16 cellular contexts compared by ENCODE assay signal in the genomic region with DNA sequence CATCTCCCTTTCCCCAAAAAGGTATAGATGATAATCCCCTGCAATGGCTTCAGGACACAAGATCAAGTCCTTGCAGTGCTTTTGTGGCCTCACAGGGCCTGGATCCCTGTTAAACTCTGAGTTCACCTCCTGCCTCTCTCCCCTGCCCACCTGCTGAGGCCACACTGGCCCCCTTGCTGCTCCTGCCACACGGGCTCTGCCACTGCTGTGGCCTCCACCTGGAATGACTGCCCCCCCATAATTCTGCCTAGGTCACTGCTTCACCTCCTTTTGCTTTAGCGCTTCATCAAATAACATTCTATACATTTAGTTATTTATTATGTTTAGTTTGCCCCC. TPM values are rescaled to one million over a fixed set of nuclear protein-coding genes. Genes with fewer than 3 reads are reported as not detected.
DNase-seq lines count a peak whose midpoint lies in the region; ATAC-seq and TF ChIP-seq lines count a peak whose summit lies in the region.
"Had no signal": no experiment of that assay in that cellular context is flagged by ENCODE, and none has a peak within 500 bp of the region (broad histone marks: within the 10 kb centered on the region; RNA-seq: fewer than 3 reads in every experiment).

No MANE protein-coding gene starts in this region.

- WGBS in sigmoid colon, 2 donors, result 93 to 97% methylated on average over 2 of the region's 2 CpGs
- 93% methylated on average over 2 of the region's 2 CpGs for WGBS in prostate gland

- no peaks in the 10 kb centered on the region for H3K36me3 ChIP-seq in left ventricle myocardium inferior
- no peaks in the 10 kb centered on the region for H3K36me3 ChIP-seq in right atrium auricular region
- H3K36me3 ChIP-seq in sigmoid colon, result no peaks in the 10 kb centered on the region
- H3K36me3 ChIP-seq in prostate gland, result no peaks in the 10 kb centered on the region

- intact Hi-C loops in left ventricle myocardium inferior (cut with micrococcal nuclease), result no loop called here
- intact Hi-C loops in Right ventricle myocardium inferior (cut with DNase I), result no loop called here
- intact Hi-C loops in sigmoid colon (cut with DNase I), result no loop called here
- intact Hi-C loops in prostate gland (cut with DNase I), result no loop called here

- no peak for DNase-seq in left ventricle myocardium inferior
- no peak for DNase-seq in Right ventricle myocardium inferior (ENCODE audit: missing footprints)
- DNase-seq in right atrium auricular region (ENCODE audit: low spot score), result no peak
- DNase-seq in sigmoid colon, result peak; percentile 28
- no peak for DNase-seq in H4 (ENCODE audit: low spot score)
- DNase-seq in prostate gland (ENCODE audit: low spot score), result no peak
- DNase-seq: activated naive CD4-positive, alpha-beta T cell; COR-L47; GDM1; MM.1S; NCI-H2081; stimulated activated CD4-positive, alpha-beta T cell treated with anti-CD3 and anti-CD28 coated beads, Interleukin-4, amount 100 ng/mL, for 4 hours; SW 1271 had no signal

- ATAC-seq in Right ventricle myocardium inferior (no peak), GM21619 (IDR thresholded peaks at IDR 0.05; ENCODE audit: unreplicated experiment) (no peak), GM18511 (IDR thresholded peaks at IDR 0.05; ENCODE audit: unreplicated experiment) (no peak)
- ATAC-seq: natural killer cell treated with Interleukin-12 subunit alpha and Interleukin-12 subunit beta and Interleukin-15 and Interleukin-18, amount 100 ng/mL, for 72 hours had no signal

- H3K27me3 ChIP-seq in left ventricle myocardium inferior (ENCODE audit: low read depth), result no peaks in the 10 kb centered on the region
- H3K27me3 ChIP-seq in right atrium auricular region, result no peaks in the 10 kb centered on the region
- H3K27me3 ChIP-seq in sigmoid colon, result no peaks in the 10 kb centered on the region
- H3K27me3 ChIP-seq in prostate gland (replicated peaks; ENCODE audit: insufficient read depth), result no peaks in the 10 kb centered on the region

- no peak for TF ChIP-seq CTCF in left ventricle myocardium inferior (IDR thresholded peaks at IDR 0.05; ENCODE audit: borderline replicate concordance)
- no peak for TF ChIP-seq CTCF in right atrium auricular region (IDR thresholded peaks at IDR 0.05)
- TF ChIP-seq CTCF in sigmoid colon (IDR thresholded peaks at IDR 0.05), result no peak
- no peak for TF ChIP-seq CTCF in prostate gland (IDR thresholded peaks at IDR 0.05)

- peak overlapping the region; percentile 89 for H3K27ac ChIP-seq in left ventricle myocardium inferior (replicated peaks)
- peak overlapping the region; percentile 83 to 92 for H3K27ac ChIP-seq in right atrium auricular region
- H3K27ac ChIP-seq in sigmoid colon, result peak overlapping the region in 3 of 4 donors; percentile 62 to 77 (median 67)
- H3K27ac ChIP-seq in prostate gland, result no peak overlapping the region

- TF ChIP-seq POLR2A in sigmoid colon (IDR thresholded peaks at IDR 0.05), result no peak
- no peak for TF ChIP-seq POLR2A in prostate gland (IDR thresholded peaks at IDR 0.05)

- no peak for TF ChIP-seq EP300 in sigmoid colon (IDR thresholded peaks at IDR 0.05)

- H3K4me3 ChIP-seq in left ventricle myocardium inferior, result peak overlapping the region; percentile 69
- no peak overlapping the region for H3K4me3 ChIP-seq in right atrium auricular region
- H3K4me3 ChIP-seq in sigmoid colon, result peak overlapping the region in 1 of 4 donors; percentile 30
- H3K4me3 ChIP-seq in prostate gland, result no peak overlapping the region

- H3K4me1 ChIP-seq in left ventricle myocardium inferior, result peaks cover 45% of the 10 kb centered on the region
- peaks cover 0 to 40% of the 10 kb centered on the region in 2 donors for H3K4me1 ChIP-seq in right atrium auricular region
- peaks cover 0 to 11% (median 0%) of the 10 kb centered on the region in 4 donors for H3K4me1 ChIP-seq in sigmoid colon
- H3K4me1 ChIP-seq in prostate gland (replicated peaks), result no peaks in the 10 kb centered on the region

- no peaks in the 10 kb centered on the region for H3K9me3 ChIP-seq in left ventricle myocardium inferior (replicated peaks)
- H3K9me3 ChIP-seq in right atrium auricular region, result no peaks in the 10 kb centered on the region
- H3K9me3 ChIP-seq in sigmoid colon, result no peaks in the 10 kb centered on the region
- no peaks in the 10 kb centered on the region for H3K9me3 ChIP-seq in prostate gland

RNA-seq across cellular contexts. Expression of gene IFI27, which starts 0.7 kb away (rescaled TPM):
- 130 TPM for total RNA-seq in left ventricle myocardium inferior
- total RNA-seq in Right ventricle myocardium inferior, result 164 TPM
- total RNA-seq in right atrium auricular region, result 100 to 1,000 TPM; 140 to 229 TPM
- 100 to 1,000 TPM in 2 of 4 donors, 10 to 100 TPM in 2; 25.2 to 183 (median 98.3) TPM for total RNA-seq in sigmoid colon
- 1,000 to 10,000 TPM; 1,595 to 3,562 (median 2,792) TPM for polyA plus RNA-seq in sigmoid colon
- total RNA-seq in H4 (2014; rRNA removed; shearing (Covaris generic)), result 2,076 and 2,328 TPM in 2 replicates
- total RNA-seq in prostate gland, result 100 to 1,000 TPM in 1 of 2 donors, 10 to 100 TPM in 1; 88.4 to 529 TPM

RNA-seq across cellular contexts. Expression of gene IFI27L2, which starts 19.5 kb away (rescaled TPM):
- total RNA-seq in left ventricle myocardium inferior (56.6 TPM), Right ventricle myocardium inferior (52.4 TPM), right atrium auricular region (10 to 100 TPM; 42.9 to 85.1 TPM), sigmoid colon (100 to 1,000 TPM in 2 of 4 donors, 10 to 100 TPM in 2; 47.9 to 145 (median 91.7) TPM), prostate gland (100 to 1,000 TPM in 1 of 2 donors, 10 to 100 TPM in 1; 23.3 to 118 TPM)
- polyA plus RNA-seq in sigmoid colon, result 100 to 1,000 TPM in 1 of 3 donors, 10 to 100 TPM in 2; 63.1 to 126 (median 84.7) TPM
- 109 and 122 TPM in 2 replicates for total RNA-seq in H4 (2014; rRNA removed; shearing (Covaris generic))

RNA-seq across cellular contexts. Expression of gene IFI27L1, which starts 28.8 kb away (rescaled TPM):
- total RNA-seq in left ventricle myocardium inferior (8.9 TPM), Right ventricle myocardium inferior (10.7 TPM), right atrium auricular region (10 to 100 TPM; 13.8 to 21.1 TPM), sigmoid colon (1 to 10 TPM; 6.7 to 8.6 (median 7.7) TPM), prostate gland (100 to 1,000 TPM in 1 of 2 donors, 10 to 100 TPM in 1; 11.1 to 138 TPM)
- polyA plus RNA-seq in sigmoid colon, result 10 to 100 TPM; 25.1 to 49.5 (median 30.6) TPM
- total RNA-seq in H4 (2014; rRNA removed; shearing (Covaris generic)), result 16.1 and 32.8 TPM in 2 replicates

RNA-seq across cellular contexts. Expression of gene DDX24, which starts 28.9 kb away (rescaled TPM):
- total RNA-seq in left ventricle myocardium inferior, result 208 TPM
- 187 TPM for total RNA-seq in Right ventricle myocardium inferior
- total RNA-seq in right atrium auricular region, result 100 to 1,000 TPM; 166 to 178 TPM
- total RNA-seq in sigmoid colon, result 100 to 1,000 TPM; 109 to 147 (median 133) TPM
- polyA plus RNA-seq in sigmoid colon, result 10 to 100 TPM; 42.5 to 63.5 (median 43.2) TPM
- 110 and 134 TPM in 2 replicates for total RNA-seq in H4 (2014; rRNA removed; shearing (Covaris generic))
- 100 to 1,000 TPM; 136 to 393 TPM for total RNA-seq in prostate gland

Comparison
In these comparisons a context has a peak if more than half of its experiments do, and no peak if none do; other contexts are left out.
1. H3K27ac ChIP-seq: peak in left ventricle myocardium inferior (single experiment), right atrium auricular region (2 of 2) and sigmoid colon (3 of 4); none in prostate gland (0 of 2).